In genomic region chr1:21490774-21491482, GRCh38 we compare ENCODE assay signal across 8 cellular contexts. TPM values are rescaled to one million over a fixed set of nuclear protein-coding genes. Genes with fewer than 3 reads are reported as not detected.
DNase-seq lines count a peak whose midpoint lies in the region; ATAC-seq and TF ChIP-seq lines count a peak whose summit lies in the region.

No MANE protein-coding gene starts in this region.

- H3K36me3 Mint-ChIP-seq in MCF 10A (ENCODE audit: insufficient read depth, unreplicated experiment) (no peaks in the 10 kb centered on the region), chondrocyte (ENCODE audit: low read depth) (peaks cover 2% of the 10 kb centered on the region), neural crest cell (ENCODE audit: low read depth) (no peaks in the 10 kb centered on the region)

- no peaks in the 10 kb centered on the region for H3K4me1 ChIP-seq in breast epithelium

- no peaks in the 10 kb centered on the region for H3K27me3 ChIP-seq in breast epithelium

- peak; percentile 61 for TF ChIP-seq CTCF in MCF 10A (IDR thresholded peaks at IDR 0.05; ENCODE audit: unreplicated experiment)
- peak in 1 of 3 donors; percentile 19 for TF ChIP-seq CTCF in breast epithelium (IDR thresholded peaks at IDR 0.05)
- peak; percentile 85 for TF ChIP-seq CTCF in chondrocyte (IDR thresholded peaks at IDR 0.05)
- TF ChIP-seq CTCF in neural crest cell (conservative IDR thresholded peaks at IDR 0.05), result peak; percentile 52

- CTCF ChIA-PET in MCF 10A (lab: Yijun Ruan, JAX), result interaction anchor here (0.5 to 1.1 kb wide), 4 partner anchors 18 to 259 kb away, joined by 3 to 6 read pairs (median 4); partner anchors contain the start of gene ALPL

- H3K36me3 ChIP-seq in breast epithelium, result no peaks in the 10 kb centered on the region

- H3K9me3 ChIP-seq in breast epithelium, result no peaks in the 10 kb centered on the region

- H3K27ac ChIP-seq in breast epithelium, result no peak overlapping the region

- H3K27ac Mint-ChIP-seq in MCF 10A (ENCODE audit: low read depth, unreplicated experiment), result no peak overlapping the region
- no peak overlapping the region for H3K27ac Mint-ChIP-seq in chondrocyte (ENCODE audit: unreplicated experiment)
- H3K27ac Mint-ChIP-seq in neural crest cell (ENCODE audit: unreplicated experiment), result no peak overlapping the region

- TF ChIP-seq POLR2A in breast epithelium (IDR thresholded peaks at IDR 0.05), result no peak

- DNase-seq in MCF 10A (ENCODE audit: unreplicated experiment) (peak; percentile 59), breast epithelium (ENCODE audit: low spot score in 2 of 2) (no peak), NCI-H69 (lab: John Stamatoyannopoulos, UW) (peak; percentile 34), chondrocyte (ENCODE audit: low spot score) (no peak), neural crest cell (ENCODE audit: low read depth, low spot score) (no peak), NCI-H1417 treated with DMSO at 0.1 percent for 48 hours (lab: John Stamatoyannopoulos, UW) (no peak), DMS114 treated with DMSO at 0.1 percent for 48 hours (lab: John Stamatoyannopoulos, UW; ENCODE audit: unreplicated experiment) (no peak)

- H3K4me1 Mint-ChIP-seq in MCF 10A (ENCODE audit: insufficient read depth, unreplicated experiment) (no peaks in the 10 kb centered on the region), chondrocyte (ENCODE audit: low read depth) (peaks cover 7% of the 10 kb centered on the region), neural crest cell (no peaks in the 10 kb centered on the region)

- intact Hi-C loops in MCF 10A (cut with micrococcal nuclease) (no loop called here), breast epithelium (cut with DNase I; ENCODE audit: low total_unique reads) (no loop called here)

- POLR2A ChIA-PET in MCF 10A (lab: Yijun Ruan, JAX), result interaction anchor here (0.7 kb wide), 1 partner anchor 20 kb away, joined by 4 read pairs; no protein-coding TSS in a partner anchor

- ATAC-seq in GM19023 (IDR thresholded peaks at IDR 0.05; ENCODE audit: unreplicated experiment), result no peak

- H3K27me3 Mint-ChIP-seq in MCF 10A (ENCODE audit: insufficient read depth, unreplicated experiment), result peaks cover 12% of the 10 kb centered on the region
- peaks cover 2% of the 10 kb centered on the region for H3K27me3 Mint-ChIP-seq in chondrocyte (ENCODE audit: low read depth)
- peaks cover 8% of the 10 kb centered on the region for H3K27me3 Mint-ChIP-seq in neural crest cell (ENCODE audit: low read depth)

- no peaks in the 10 kb centered on the region for H3K9me3 Mint-ChIP-seq in MCF 10A (ENCODE audit: unreplicated experiment)
- H3K9me3 Mint-ChIP-seq in chondrocyte (ENCODE audit: low read depth), result no peaks in the 10 kb centered on the region
- H3K9me3 Mint-ChIP-seq in neural crest cell, result no peaks in the 10 kb centered on the region

- H3K4me3 ChIP-seq in breast epithelium, result no peak overlapping the region

- H3K4me3 Mint-ChIP-seq in MCF 10A (ENCODE audit: unreplicated experiment) (no peak overlapping the region), chondrocyte (ENCODE audit: unreplicated experiment) (peak overlapping the region; percentile 61), neural crest cell (no peak overlapping the region)

- no TSS peak for BruUV-seq in MCF 10A (replicated peaks; lab: Mats Ljungman, UMichigan)

RNA-seq across cellular contexts. Expression of gene ALPL, which starts 18.3 kb away (rescaled TPM):
- not detected in 2 replicates for total RNA-seq in MCF 10A (2022)
- total RNA-seq in breast epithelium, result 10 to 100 TPM in 2 of 3 donors, 1 to 10 TPM in 1; 2.9 to 98.0 (median 17.4) TPM
- 17.6 to 37.0 TPM (median 19.2 TPM) in 3 replicates for total RNA-seq in chondrocyte
- 16.7 TPM in 2 replicates for total RNA-seq in neural crest cell

RNA-seq across cellular contexts. Expression of gene NBPF3, which starts 51.0 kb away (rescaled TPM):
- total RNA-seq in MCF 10A (2022) (5.5 and 6.5 TPM in 2 replicates), breast epithelium (10 to 100 TPM; 13.8 to 22.3 (median 20.6) TPM), chondrocyte (15.0 to 18.5 TPM (median 16.3 TPM) in 3 replicates), neural crest cell (18.5 and 19.2 TPM in 2 replicates)

Comparison
In these comparisons a context has a peak if more than half of its experiments do, and no peak if none do; other contexts are left out.
1. DNase-seq: peak in MCF 10A (single experiment) and NCI-H69 (single experiment); none in breast epithelium (0 of 2), chondrocyte (single experiment), neural crest cell (single experiment), NCI-H1417 treated with DMSO at 0.1 percent for 48 hours (single experiment) and DMS114 treated with DMSO at 0.1 percent for 48 hours (single experiment).